Comparison of ENCODE assay signal across 30 cellular contexts in genomic region chr1:969260-969855, GRCh38. TPM values are rescaled to one million over a fixed set of nuclear protein-coding genes. Genes with fewer than 3 reads are reported as not detected.
DNase-seq lines count a peak whose midpoint lies in the region; ATAC-seq, FAIRE-seq and TF ChIP-seq lines count a peak whose summit lies in the region.
"Had no signal": no experiment of that assay in that cellular context is flagged by ENCODE, and none has a peak within 500 bp of the region (broad histone marks: within the 10 kb centered on the region; RNA-seq: fewer than 3 reads in every experiment).

No MANE protein-coding gene starts in this region.

- H3K27me3 Mint-ChIP-seq in CD4-positive, alpha-beta T cell, result peaks cover 22% of the 10 kb centered on the region
- peaks cover 0 to 3% (median 0%) of the 10 kb centered on the region in 3 donors for H3K27me3 Mint-ChIP-seq in immature natural killer cell (ENCODE audit: low read depth in 3 of 3)

- intact Hi-C loops in CD4-positive, alpha-beta T cell (cut with DNase I, micrococcal nuclease), result no loop called here

- peaks cover 10% of the 10 kb centered on the region for H3K4me1 ChIP-seq in osteoblast (ENCODE audit: insufficient read depth, low read length)
- H3K4me1 ChIP-seq: SJCRH30 had no signal

- H3K27ac ChIP-seq in CD4-positive, alpha-beta T cell (ENCODE audit: low read depth, low read length), result no peak overlapping the region
- H3K27ac ChIP-seq in osteoblast (ENCODE audit: low read depth, low read length), result no peak overlapping the region
- H3K27ac ChIP-seq: BLaER1 treated with 17β-estradiol and CSF1 and Interleukin-3, amounts not matched to agents 10 nM and 100 nM; PC-9; SJCRH30 had no signal

- CTCF ChIA-PET in CD4-positive, alpha-beta T cell (lab: Charles Lee), result no interaction called here

- no peak overlapping the region for H3K4me2 ChIP-seq in osteoblast (ENCODE audit: insufficient read depth, low read length)
- H3K4me2 ChIP-seq: BLaER1 treated with 17β-estradiol and CSF1 and Interleukin-3, amounts not matched to agents 10 nM and 100 nM; PC-9 had no signal

- no peak for TF ChIP-seq CTCF in CD4-positive, alpha-beta T cell (IDR thresholded peaks at IDR 0.05)
- TF ChIP-seq CTCF in osteoblast (IDR thresholded peaks at IDR 0.05; ENCODE audit: extremely low read depth, low read depth, low read length), result no peak

- no peak overlapping the region for H2AFZ ChIP-seq in osteoblast (ENCODE audit: low read length)
- H2AFZ ChIP-seq: PC-9 had no signal

- no peaks in the 10 kb centered on the region for H3K9me3 ChIP-seq in CD4-positive, alpha-beta T cell (ENCODE audit: control insufficient read depth, low read length)
- H3K9me3 ChIP-seq in osteoblast (ENCODE audit: low read depth, low read length), result no peaks in the 10 kb centered on the region
- H3K9me3 ChIP-seq: BLaER1 treated with 17β-estradiol and CSF1 and Interleukin-3, amounts not matched to agents 10 nM and 100 nM; SJCRH30 had no signal

- peak overlapping the region; percentile 65 for H3K4me3 Mint-ChIP-seq in CD4-positive, alpha-beta T cell
- peak overlapping the region in 4 of 5 donors; percentile 12 to 41 (median 31) for H3K4me3 Mint-ChIP-seq in immature natural killer cell

- H3K4me1 Mint-ChIP-seq in CD4-positive, alpha-beta T cell (ENCODE audit: low read depth), result no peaks in the 10 kb centered on the region
- H3K4me1 Mint-ChIP-seq in immature natural killer cell, result peaks cover 0 to 3% of the 10 kb centered on the region in 2 donors

- ATAC-seq in CD4-positive, alpha-beta T cell (ENCODE audit: poor library complexity), result no peak
- no peak for ATAC-seq in GM21825 (IDR thresholded peaks at IDR 0.05; ENCODE audit: unreplicated experiment)
- ATAC-seq: GM12878, Right ventricle myocardium inferior had no signal

- H4K20me1 ChIP-seq in osteoblast (ENCODE audit: insufficient read depth, low read length), result no peaks in the 10 kb centered on the region

- H3K4me3 ChIP-seq in osteoblast (ENCODE audit: insufficient read depth, low read length), result no peak overlapping the region
- H3K4me3 ChIP-seq: BLaER1 treated with 17β-estradiol and CSF1 and Interleukin-3, amounts not matched to agents 10 nM and 100 nM; GM12878; PC-9; SJCRH30 had no signal

- FAIRE-seq in HTR-8/SVneo (lab: Jason Lieb, UNC), result peak; percentile 97
- FAIRE-seq: A204.1, GM12878, GM19239 had no signal

- H3K36me3 ChIP-seq in osteoblast (ENCODE audit: insufficient read depth, low read length), result peaks cover 4% of the 10 kb centered on the region
- H3K36me3 ChIP-seq: SJCRH30 had no signal

- H3K9me3 Mint-ChIP-seq in CD4-positive, alpha-beta T cell, result no peaks in the 10 kb centered on the region
- no peaks in the 10 kb centered on the region for H3K9me3 Mint-ChIP-seq in immature natural killer cell
- H3K9me3 Mint-ChIP-seq: CD4-positive, alpha-beta memory T cell had no signal

- DNase-seq in CD4-positive, alpha-beta T cell, result no peak
- no peak for DNase-seq in HTR-8/SVneo (ENCODE audit: insufficient read length, low spot score)
- no peak for DNase-seq in immature natural killer cell
- peak; percentile 68 for DNase-seq in osteoblast (ENCODE audit: insufficient read length, low spot score, missing footprints)
- DNase-seq in SK-N-DZ (ENCODE audit: low spot score), result no peak
- DNase-seq in NCI-H82 treated with DMSO at 0.1 percent for 48 hours (lab: John Stamatoyannopoulos, UW; ENCODE audit: unreplicated experiment), result no peak
- no peak for DNase-seq in retina
- DNase-seq: CD4-positive, alpha-beta memory T cell; COR-L47; DMS79; EL; GDM1; H7; Karpas-422; NCI-H1092 treated with DMSO at 0.1 percent for 48 hours; NCI-H1436; NCI-H187 treated with DMSO at 0.1 percent for 48 hours; NCI-H2107; NCI-H446; NCI-H524 treated with DMSO at 0.1 percent for 48 hours; NCI-H774; PC-9; SJCRH30 had no signal

- H3K36me3 Mint-ChIP-seq in CD4-positive, alpha-beta T cell (ENCODE audit: low read depth), result no peaks in the 10 kb centered on the region
- peaks cover 0 to 3% (median 0%) of the 10 kb centered on the region in 3 donors for H3K36me3 Mint-ChIP-seq in immature natural killer cell
- H3K36me3 Mint-ChIP-seq: CD4-positive, alpha-beta memory T cell had no signal

- POLR2A ChIA-PET in CD4-positive, alpha-beta T cell (lab: Charles Lee), result no interaction called here

- peaks cover 16% of the 10 kb centered on the region for H3K27me3 ChIP-seq in CD4-positive, alpha-beta T cell (ENCODE audit: control insufficient read depth, insufficient read depth, low read length)
- no peaks in the 10 kb centered on the region for H3K27me3 ChIP-seq in osteoblast (ENCODE audit: insufficient read depth, low read length)
- H3K27me3 ChIP-seq: SJCRH30 had no signal

- no peaks in the 10 kb centered on the region for H3K79me2 ChIP-seq in osteoblast (ENCODE audit: insufficient read depth, low read length)

- H3K27ac Mint-ChIP-seq in CD4-positive, alpha-beta T cell, result no peak overlapping the region
- no peak overlapping the region for H3K27ac Mint-ChIP-seq in immature natural killer cell

RNA-seq across cellular contexts. Expression of gene PLEKHN1, which starts 3.1 kb away (rescaled TPM):
- total RNA-seq in CD4-positive, alpha-beta T cell, result under 1 TPM; 0.69 to 0.95 TPM
- polyA plus RNA-seq in immature natural killer cell, result 1 to 10 TPM in 1 of 3 donors, under 1 TPM in 2; 0.14 to 2.2 (median 0.68) TPM
- total RNA-seq in osteoblast, result 0.36 and 0.88 TPM in 2 replicates
- 0.06 TPM in 1 of 2 replicates, not detected in the other for polyA plus RNA-seq in SK-N-DZ (2014; cell fraction: cytosol; rRNA removed)
- polyA plus RNA-seq in SK-N-DZ (2014; cell fraction: nucleus; rRNA removed), result 0.08 and 0.60 TPM in 2 replicates
- total RNA-seq: Right ventricle myocardium inferior had no signal

RNA-seq across cellular contexts. Expression of gene KLHL17, which starts 9.0 kb away (rescaled TPM):
- total RNA-seq in CD4-positive, alpha-beta T cell, result 10 to 100 TPM; 13.9 TPM
- polyA plus RNA-seq in immature natural killer cell, result 1 to 10 TPM in 2 of 3 donors, not detected in 1; 1.8 to 2.2 TPM
- 5.4 and 6.2 TPM in 2 replicates for total RNA-seq in osteoblast
- polyA plus RNA-seq in SK-N-DZ (2014; cell fraction: cytosol; rRNA removed), result 17.9 and 35.0 TPM in 2 replicates
- 656 and 724 TPM in 2 replicates for polyA plus RNA-seq in SK-N-DZ (2014; cell fraction: nucleus; rRNA removed)

RNA-seq across cellular contexts. Expression of gene NOC2L, which starts 10.3 kb away (rescaled TPM):
- total RNA-seq in CD4-positive, alpha-beta T cell, result 10 to 100 TPM; 50.2 to 52.0 TPM
- polyA plus RNA-seq in immature natural killer cell, result 10 to 100 TPM; 48.2 to 69.8 (median 53.5) TPM
- total RNA-seq in osteoblast, result 47.7 and 47.8 TPM in 2 replicates
- polyA plus RNA-seq in SK-N-DZ (2014; cell fraction: cytosol; rRNA removed), result 118 and 119 TPM in 2 replicates
- 98.3 and 122 TPM in 2 replicates for polyA plus RNA-seq in SK-N-DZ (2014; cell fraction: nucleus; rRNA removed)

RNA-seq across cellular contexts. Expression of gene PERM1, which starts 12.5 kb away (rescaled TPM):
- total RNA-seq in CD4-positive, alpha-beta T cell, result not detected
- polyA plus RNA-seq in immature natural killer cell, result not detected
- not detected in 2 replicates for total RNA-seq in osteoblast
- polyA plus RNA-seq in SK-N-DZ (2014; cell fraction: cytosol; rRNA removed), result 0.35 TPM in 1 of 2 replicates, not detected in the other
- polyA plus RNA-seq in SK-N-DZ (2014; cell fraction: nucleus; rRNA removed), result 0.62 TPM in 1 of 2 replicates, not detected in the other
- total RNA-seq: CD4-positive, alpha-beta memory T cell; GM12878; H7; SJCRH30 had no signal
- polyA plus RNA-seq: AG04450, GM12878 had no signal

RNA-seq across cellular contexts. Expression of gene HES4, which starts 30.5 kb away (rescaled TPM):
- 10 to 100 TPM; 29.0 to 30.9 TPM for total RNA-seq in CD4-positive, alpha-beta T cell
- 1 to 10 TPM; 2.3 to 7.7 (median 2.4) TPM for polyA plus RNA-seq in immature natural killer cell
- total RNA-seq in osteoblast, result 0.29 and 0.72 TPM in 2 replicates
- polyA plus RNA-seq in SK-N-DZ (2014; cell fraction: cytosol; rRNA removed), result 127 and 154 TPM in 2 replicates
- polyA plus RNA-seq in SK-N-DZ (2014; cell fraction: nucleus; rRNA removed), result 611 and 684 TPM in 2 replicates
- total RNA-seq: CD4-positive, alpha-beta memory T cell had no signal
